In genomic region chr21:26815197-26815596, GRCh38 we compare ENCODE assay signal across 14 cellular contexts. TPM values are rescaled to one million over a fixed set of nuclear protein-coding genes. Genes with fewer than 3 reads are reported as not detected.
"Had no signal": no experiment of that assay in that cellular context is flagged by ENCODE, and none has a peak within 500 bp of the region (broad histone marks: within the 10 kb centered on the region; RNA-seq: fewer than 3 reads in every experiment).

No MANE protein-coding gene starts in this region.

- H3K4me3 ChIP-seq: left lung, sigmoid colon, transverse colon had no signal

- H3K27me3 ChIP-seq: left lung, sigmoid colon, transverse colon had no signal

- H3K36me3 ChIP-seq: left lung, sigmoid colon, transverse colon had no signal

- H3K9me3 Mint-ChIP-seq: activated naive CD4-positive, alpha-beta T cell treated with anti-CD3 and anti-CD28 coated beads for 36 hours; activated naive CD8-positive, alpha-beta T cell treated with anti-CD3 and anti-CD28 coated beads, Interleukin-2, amount 50 U/mL, for 24 hours; endodermal cell; memory B cell; natural killer cell treated with Interleukin-12 subunit alpha and Interleukin-12 subunit beta and Interleukin-15 and Interleukin-18, amount 100 ng/mL, for 72 hours; stimulated activated memory B cell treated with anti-CD40 and anti-IgM and Interleukin-4, amounts not matched to agents 10 μg/mL and 1 μg/mL and 100 μg/mL, for 72 hours; T-helper 2 cell treated with Interferon-gamma antibody and Interleukin-4, amounts not matched to agents 5 μg/mL and 100 μg/mL, for 36 hours had no signal

- H3K9me3 ChIP-seq: left lung, sigmoid colon, transverse colon had no signal

- H3K4me1 ChIP-seq: left lung had no signal

- H3K4me3 Mint-ChIP-seq: activated naive CD4-positive, alpha-beta T cell treated with anti-CD3 and anti-CD28 coated beads for 36 hours; activated naive CD8-positive, alpha-beta T cell treated with anti-CD3 and anti-CD28 coated beads, Interleukin-2, amount 50 U/mL, for 24 hours; endodermal cell; memory B cell; natural killer cell treated with Interleukin-12 subunit alpha and Interleukin-12 subunit beta and Interleukin-15 and Interleukin-18, amount 100 ng/mL, for 72 hours; stimulated activated memory B cell treated with anti-CD40 and anti-IgM and Interleukin-4, amounts not matched to agents 10 μg/mL and 1 μg/mL and 100 μg/mL, for 72 hours; T-helper 2 cell treated with Interferon-gamma antibody and Interleukin-4, amounts not matched to agents 5 μg/mL and 100 μg/mL, for 36 hours had no signal

- H3K36me3 Mint-ChIP-seq: memory B cell; natural killer cell treated with Interleukin-12 subunit alpha and Interleukin-12 subunit beta and Interleukin-15 and Interleukin-18, amount 100 ng/mL, for 72 hours; stimulated activated memory B cell treated with anti-CD40 and anti-IgM and Interleukin-4, amounts not matched to agents 10 μg/mL and 1 μg/mL and 100 μg/mL, for 72 hours had no signal

- H3K27ac ChIP-seq: transverse colon had no signal

- DNase-seq: activated naive CD4-positive, alpha-beta T cell treated with anti-CD3 and anti-CD28 coated beads for 36 hours; activated naive CD8-positive, alpha-beta T cell treated with anti-CD3 and anti-CD28 coated beads, Interleukin-2, amount 50 U/mL, for 24 hours; activated T-cell treated with anti-CD3 and anti-CD28 coated beads for 4 hours; endodermal cell; left lung; occipital lobe; sigmoid colon; stimulated activated CD4-positive, alpha-beta T cell treated with anti-CD3 and anti-CD28 coated beads, Interleukin-2, amount 100 ng/mL, for 48 hours; transverse colon had no signal

- H3K4me1 Mint-ChIP-seq: activated naive CD8-positive, alpha-beta T cell treated with anti-CD3 and anti-CD28 coated beads, Interleukin-2, amount 50 U/mL, for 24 hours; memory B cell; stimulated activated memory B cell treated with anti-CD40 and anti-IgM and Interleukin-4, amounts not matched to agents 10 μg/mL and 1 μg/mL and 100 μg/mL, for 72 hours had no signal

- H3K27ac Mint-ChIP-seq: activated naive CD4-positive, alpha-beta T cell treated with anti-CD3 and anti-CD28 coated beads for 36 hours; activated naive CD8-positive, alpha-beta T cell treated with anti-CD3 and anti-CD28 coated beads, Interleukin-2, amount 50 U/mL, for 24 hours; endodermal cell; memory B cell; natural killer cell treated with Interleukin-12 subunit alpha and Interleukin-12 subunit beta and Interleukin-15 and Interleukin-18, amount 100 ng/mL, for 72 hours; stimulated activated memory B cell treated with anti-CD40 and anti-IgM and Interleukin-4, amounts not matched to agents 10 μg/mL and 1 μg/mL and 100 μg/mL, for 72 hours; T-helper 2 cell treated with Interferon-gamma antibody and Interleukin-4, amounts not matched to agents 5 μg/mL and 100 μg/mL, for 36 hours had no signal

- ATAC-seq: activated CD4-positive, CD25-positive, alpha-beta regulatory T cell treated with anti-CD3 and anti-CD28 coated beads, Interleukin-2, amount 50 U/mL, for 24 hours; activated naive CD8-positive, alpha-beta T cell treated with anti-CD3 and anti-CD28 coated beads, Interleukin-2, amount 50 U/mL, for 24 hours; natural killer cell treated with Interleukin-12 subunit alpha and Interleukin-12 subunit beta and Interleukin-15 and Interleukin-18, amount 100 ng/mL, for 72 hours; stimulated activated memory B cell treated with anti-CD40 and anti-IgM and Interleukin-4, amounts not matched to agents 10 μg/mL and 1 μg/mL and 100 μg/mL, for 72 hours had no signal

- H3K27me3 Mint-ChIP-seq: activated naive CD8-positive, alpha-beta T cell treated with anti-CD3 and anti-CD28 coated beads, Interleukin-2, amount 50 U/mL, for 24 hours; memory B cell; natural killer cell treated with Interleukin-12 subunit alpha and Interleukin-12 subunit beta and Interleukin-15 and Interleukin-18, amount 100 ng/mL, for 72 hours; stimulated activated memory B cell treated with anti-CD40 and anti-IgM and Interleukin-4, amounts not matched to agents 10 μg/mL and 1 μg/mL and 100 μg/mL, for 72 hours had no signal

RNA-seq across cellular contexts. Expression of gene ADAMTS1, which starts 30.0 kb away (rescaled TPM):
- total RNA-seq: activated naive CD4-positive, alpha-beta T cell treated with anti-CD3 and anti-CD28 coated beads for 36 hours had no signal
